Comparison of ENCODE assay signal across 8 cellular contexts in the genomic region with DNA sequence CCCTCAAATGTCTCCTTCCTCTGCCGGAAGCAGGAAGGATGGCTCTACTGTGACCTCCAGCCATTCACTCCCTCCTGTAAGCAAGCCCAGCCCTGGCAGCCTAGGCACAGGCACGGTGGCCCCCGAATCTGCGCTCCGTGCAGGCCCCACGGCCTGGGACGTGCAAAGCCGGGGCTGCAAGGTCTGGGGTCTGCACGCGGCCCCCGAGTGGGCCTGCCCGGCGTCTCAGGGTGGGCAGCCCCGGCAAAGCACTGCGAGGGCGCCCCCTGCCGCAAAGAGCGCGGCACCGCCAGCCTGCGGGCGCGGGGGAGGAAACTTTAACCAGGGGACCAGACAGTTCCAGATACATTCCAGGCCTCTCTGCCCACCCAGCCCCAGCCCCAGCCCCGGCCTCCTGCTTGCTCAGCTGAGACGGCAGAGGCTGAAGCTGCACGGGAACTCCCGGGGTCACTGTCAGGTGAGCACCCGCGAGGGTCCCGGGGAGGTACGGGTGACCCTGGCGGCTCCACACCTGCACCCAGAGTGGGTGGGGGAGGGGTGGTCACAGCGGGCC.
DNase-seq lines count a peak whose midpoint lies in the region; ATAC-seq and TF ChIP-seq lines count a peak whose summit lies in the region.

No MANE protein-coding gene starts in this region.

- H3K79me2 ChIP-seq in smooth muscle cell (ENCODE audit: low read depth): peaks cover 60% of the 10 kb centered on the region

- H2AFZ ChIP-seq in smooth muscle cell (ENCODE audit: low read depth): no peak overlapping the region

- TF ChIP-seq EP300 in Ishikawa (IDR thresholded peaks at IDR 0.05; ENCODE audit: borderline replicate concordance): no peak

- H3F3A ChIP-seq in smooth muscle cell (ENCODE audit: low read depth): peaks cover 19% of the 10 kb centered on the region

- H3K4me2 ChIP-seq in smooth muscle cell: peak overlapping the region; percentile 97

- 10% methylated on average over 32 of the region's 33 CpGs for WGBS in smooth muscle cell (ENCODE audit: low lambda C conversion rate)

- no peaks in the 10 kb centered on the region for H3K9me3 ChIP-seq in iPS-15b (ENCODE audit: control insufficient read depth, insufficient read depth, low read length)
- no peaks in the 10 kb centered on the region for H3K9me3 ChIP-seq in smooth muscle cell (replicated peaks; ENCODE audit: low read depth)

- peak; percentile 64 for TF ChIP-seq RAD21 in Ishikawa (IDR thresholded peaks at IDR 0.05; ENCODE audit: low read depth)

- H3K27ac ChIP-seq in smooth muscle cell (ENCODE audit: low read depth): peak overlapping the region; percentile 86

- peak overlapping the region; percentile 70 for H3K9ac ChIP-seq in iPS-15b (ENCODE audit: low read depth, low read length)
- H3K9ac ChIP-seq in smooth muscle cell (ENCODE audit: low read depth): peak overlapping the region; percentile 79

- peak overlapping the region; percentile 52 for H3K4me3 ChIP-seq in iPS-15b (ENCODE audit: low read depth, low read length)
- H3K4me3 ChIP-seq in smooth muscle cell: peak overlapping the region; percentile 59

- ATAC-seq in GM19035 (IDR thresholded peaks at IDR 0.05; ENCODE audit: unreplicated experiment) (no peak), HG02885 (IDR thresholded peaks at IDR 0.05; ENCODE audit: poor library complexity, unreplicated experiment) (no peak), GM19395 (IDR thresholded peaks at IDR 0.05; ENCODE audit: unreplicated experiment) (no peak)

- DNase-seq in ELF-1 (ENCODE audit: low read depth, low spot score) (peak; percentile 91), amygdala (lab: John Stamatoyannopoulos, UW) (peak in 30 of 56 donors; percentile 19 to 84 (median 54)), smooth muscle cell (lab: John Stamatoyannopoulos, UW; ENCODE audit: unreplicated experiment) (peak; percentile 83)

- peaks cover 92% of the 10 kb centered on the region for H4K20me1 ChIP-seq in smooth muscle cell (ENCODE audit: low read depth)

- H3K4me1 ChIP-seq in iPS-15b (ENCODE audit: control insufficient read depth, insufficient read depth, low read length) (peaks cover 3% of the 10 kb centered on the region), smooth muscle cell (ENCODE audit: low read depth) (peaks cover 15% of the 10 kb centered on the region)

- peaks cover 17% of the 10 kb centered on the region for H3K36me3 ChIP-seq in iPS-15b (ENCODE audit: control insufficient read depth, insufficient read depth, low read length)
- H3K36me3 ChIP-seq in smooth muscle cell (ENCODE audit: low read depth): peaks cover 3% of the 10 kb centered on the region

- peak; percentile 99 for TF ChIP-seq CTCF in smooth muscle cell (IDR thresholded peaks at IDR 0.05; ENCODE audit: borderline replicate concordance, insufficient read depth, poor library complexity, severe bottlenecking)

- H3K27me3 ChIP-seq in iPS-15b (ENCODE audit: control insufficient read depth, insufficient read depth, low read length) (no peaks in the 10 kb centered on the region), smooth muscle cell (ENCODE audit: low read depth) (no peaks in the 10 kb centered on the region)

TF ChIP-seq in Ishikawa, 13 proteins besides CTCF, POLR2A, EP300 and RAD21:
- no peak for TF ChIP-seq CEBPB (IDR thresholded peaks at IDR 0.05)
- peak; percentile 77 for TF ChIP-seq TEAD4 (IDR thresholded peaks at IDR 0.05)
- TF ChIP-seq, protein P1, sequence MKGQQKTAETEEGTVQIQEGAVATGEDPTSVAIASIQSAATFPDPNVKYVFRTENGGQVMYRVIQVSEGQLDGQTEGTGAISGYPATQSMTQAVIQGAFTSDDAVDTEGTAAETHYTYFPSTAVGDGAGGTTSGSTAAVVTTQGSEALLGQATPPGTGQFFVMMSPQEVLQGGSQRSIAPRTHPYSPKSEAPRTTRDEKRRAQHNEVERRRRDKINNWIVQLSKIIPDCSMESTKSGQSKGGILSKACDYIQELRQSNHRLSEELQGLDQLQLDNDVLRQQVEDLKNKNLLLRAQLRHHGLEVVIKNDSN (IDR thresholded peaks at IDR 0.05): no peak
- no peak for TF ChIP-seq TAF1 (IDR thresholded peaks at IDR 0.05; ENCODE audit: low read depth)
- TF ChIP-seq, protein P2, sequence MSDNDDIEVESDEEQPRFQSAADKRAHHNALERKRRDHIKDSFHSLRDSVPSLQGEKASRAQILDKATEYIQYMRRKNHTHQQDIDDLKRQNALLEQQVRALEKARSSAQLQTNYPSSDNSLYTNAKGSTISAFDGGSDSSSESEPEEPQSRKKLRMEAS (IDR thresholded peaks at IDR 0.05): peak; percentile 45; the same call in 1 of the 2 replicates
- peak; percentile 85; the same call in 1 of the 2 replicates for TF ChIP-seq ZBTB7A (IDR thresholded peaks at IDR 0.05; ENCODE audit: low read depth)
- no peak for TF ChIP-seq CREB1 (IDR thresholded peaks at IDR 0.05; ENCODE audit: low read depth)
- TF ChIP-seq TCF12 (IDR thresholded peaks at IDR 0.05; ENCODE audit: low read depth): no peak
- no peak for TF ChIP-seq FOXM1 (IDR thresholded peaks at IDR 0.05; ENCODE audit: borderline replicate concordance, low read depth)
- no peak for TF ChIP-seq NFIC (IDR thresholded peaks at IDR 0.05)
- no peak; the same call in 1 of the 2 replicates for TF ChIP-seq YY1 (IDR thresholded peaks at IDR 0.05; ENCODE audit: low read depth)
- TF ChIP-seq, protein P3, sequence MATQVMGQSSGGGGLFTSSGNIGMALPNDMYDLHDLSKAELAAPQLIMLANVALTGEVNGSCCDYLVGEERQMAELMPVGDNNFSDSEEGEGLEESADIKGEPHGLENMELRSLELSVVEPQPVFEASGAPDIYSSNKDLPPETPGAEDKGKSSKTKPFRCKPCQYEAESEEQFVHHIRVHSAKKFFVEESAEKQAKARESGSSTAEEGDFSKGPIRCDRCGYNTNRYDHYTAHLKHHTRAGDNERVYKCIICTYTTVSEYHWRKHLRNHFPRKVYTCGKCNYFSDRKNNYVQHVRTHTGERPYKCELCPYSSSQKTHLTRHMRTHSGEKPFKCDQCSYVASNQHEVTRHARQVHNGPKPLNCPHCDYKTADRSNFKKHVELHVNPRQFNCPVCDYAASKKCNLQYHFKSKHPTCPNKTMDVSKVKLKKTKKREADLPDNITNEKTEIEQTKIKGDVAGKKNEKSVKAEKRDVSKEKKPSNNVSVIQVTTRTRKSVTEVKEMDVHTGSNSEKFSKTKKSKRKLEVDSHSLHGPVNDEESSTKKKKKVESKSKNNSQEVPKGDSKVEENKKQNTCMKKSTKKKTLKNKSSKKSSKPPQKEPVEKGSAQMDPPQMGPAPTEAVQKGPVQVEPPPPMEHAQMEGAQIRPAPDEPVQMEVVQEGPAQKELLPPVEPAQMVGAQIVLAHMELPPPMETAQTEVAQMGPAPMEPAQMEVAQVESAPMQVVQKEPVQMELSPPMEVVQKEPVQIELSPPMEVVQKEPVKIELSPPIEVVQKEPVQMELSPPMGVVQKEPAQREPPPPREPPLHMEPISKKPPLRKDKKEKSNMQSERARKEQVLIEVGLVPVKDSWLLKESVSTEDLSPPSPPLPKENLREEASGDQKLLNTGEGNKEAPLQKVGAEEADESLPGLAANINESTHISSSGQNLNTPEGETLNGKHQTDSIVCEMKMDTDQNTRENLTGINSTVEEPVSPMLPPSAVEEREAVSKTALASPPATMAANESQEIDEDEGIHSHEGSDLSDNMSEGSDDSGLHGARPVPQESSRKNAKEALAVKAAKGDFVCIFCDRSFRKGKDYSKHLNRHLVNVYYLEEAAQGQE (IDR thresholded peaks at IDR 0.05; ENCODE audit: low read depth): no peak
- peak; percentile 52 for TF ChIP-seq EGR1 (IDR thresholded peaks at IDR 0.05)
